Comparison of ENCODE assay signal across 2 cellular contexts in the genomic region with DNA sequence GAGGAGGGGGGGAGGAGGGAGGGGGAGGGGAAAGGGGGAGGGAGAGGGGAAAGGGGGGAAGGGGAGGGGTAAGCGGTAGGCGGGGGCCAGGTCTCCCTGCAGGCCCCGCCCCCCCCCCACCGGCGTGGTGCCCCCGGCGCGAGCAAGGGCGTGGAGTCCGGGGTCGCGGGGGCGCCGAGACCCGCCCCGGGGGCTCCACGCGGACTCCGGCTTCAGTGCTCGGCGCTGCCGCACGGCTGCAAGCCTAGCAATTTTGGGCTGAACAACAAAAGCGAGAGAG.
TF ChIP-seq lines count a peak whose summit lies in the region.

No MANE protein-coding gene starts in this region.

TF ChIP-seq in A549, 52 proteins besides CTCF, POLR2A, EP300 and RAD21:
- TF ChIP-seq ZFP36 (IDR thresholded peaks at IDR 0.05; ENCODE audit: borderline replicate concordance, partially characterized antibody) (no peak), HOXA7 (CRISPR knock-in tag; IDR thresholded peaks at IDR 0.05) (no peak), RARB (CRISPR knock-in tag; IDR thresholded peaks at IDR 0.05) (no peak), CBX2 (IDR thresholded peaks at IDR 0.05; ENCODE audit: borderline replicate concordance, low read depth) (no peak)

TF ChIP-seq in IMR-90, 13 proteins besides CTCF, POLR2A, EP300 and RAD21:
- TF ChIP-seq, protein P1, sequence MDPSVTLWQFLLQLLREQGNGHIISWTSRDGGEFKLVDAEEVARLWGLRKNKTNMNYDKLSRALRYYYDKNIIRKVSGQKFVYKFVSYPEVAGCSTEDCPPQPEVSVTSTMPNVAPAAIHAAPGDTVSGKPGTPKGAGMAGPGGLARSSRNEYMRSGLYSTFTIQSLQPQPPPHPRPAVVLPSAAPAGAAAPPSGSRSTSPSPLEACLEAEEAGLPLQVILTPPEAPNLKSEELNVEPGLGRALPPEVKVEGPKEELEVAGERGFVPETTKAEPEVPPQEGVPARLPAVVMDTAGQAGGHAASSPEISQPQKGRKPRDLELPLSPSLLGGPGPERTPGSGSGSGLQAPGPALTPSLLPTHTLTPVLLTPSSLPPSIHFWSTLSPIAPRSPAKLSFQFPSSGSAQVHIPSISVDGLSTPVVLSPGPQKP (IDR thresholded peaks at IDR 0.05; ENCODE audit: borderline replicate concordance, low read depth, low read length) = no peak
- TF ChIP-seq CHD1 (IDR thresholded peaks at IDR 0.05; ENCODE audit: low read depth, low read length) = no peak
- no peak for TF ChIP-seq SMC3 (IDR thresholded peaks at IDR 0.05; ENCODE audit: low read depth, low read length)
- TF ChIP-seq RFX5 (IDR thresholded peaks at IDR 0.05; ENCODE audit: low read depth, low read length) = no peak
